In genomic region chr4:112119358-112119783, GRCh38 we compare ENCODE assay signal across 10 cellular contexts. TPM values are rescaled to one million over a fixed set of nuclear protein-coding genes. Genes with fewer than 3 reads are reported as not detected.
DNase-seq lines count a peak whose midpoint lies in the region; ATAC-seq and TF ChIP-seq lines count a peak whose summit lies in the region.
"Had no signal": no experiment of that assay in that cellular context is flagged by ENCODE, and none has a peak within 500 bp of the region (broad histone marks: within the 10 kb centered on the region; RNA-seq: fewer than 3 reads in every experiment).

No MANE protein-coding gene starts in this region.

- H4K20me1 ChIP-seq in OCI-LY3 (ENCODE audit: insufficient read depth, low read length) (no peaks in the 10 kb centered on the region), neural progenitor cell (ENCODE audit: low read depth) (no peaks in the 10 kb centered on the region)

- H3K79me2 ChIP-seq in OCI-LY3 (ENCODE audit: low read length) (no peaks in the 10 kb centered on the region), trophoblast cell (ENCODE audit: control insufficient read depth, insufficient read depth, low read length, poor library complexity) (no peaks in the 10 kb centered on the region), neural progenitor cell (ENCODE audit: low read depth) (no peaks in the 10 kb centered on the region)

- H3K4ac ChIP-seq in trophoblast cell (ENCODE audit: low read depth, low read length), result no peak overlapping the region

- H3K27me3 Mint-ChIP-seq in activated T-cell treated with anti-CD3 and anti-CD28 coated beads, Interleukin-2, amount 50 U/mL, for 24 hours, result peaks cover 5% of the 10 kb centered on the region
- peaks cover 0 to 6% of the 10 kb centered on the region in 2 donors for H3K27me3 Mint-ChIP-seq in stimulated activated naive B cell treated with anti-CD40 and anti-IgM and Interleukin-4, amounts not matched to agents 10 μg/mL and 1 μg/mL and 100 μg/mL, for 72 hours
- H3K27me3 Mint-ChIP-seq in neural progenitor cell (ENCODE audit: insufficient read depth, low read depth), result peaks cover 2% of the 10 kb centered on the region

- no peaks in the 10 kb centered on the region for H3K79me1 ChIP-seq in trophoblast cell (ENCODE audit: low read length)

- H3K36me3 ChIP-seq in OCI-LY3 (replicated peaks; ENCODE audit: low read depth, low read length) (no peaks in the 10 kb centered on the region), trophoblast cell (ENCODE audit: control insufficient read depth in 1 of 2, insufficient read depth in 2 of 2, low read length in 2 of 2) (no peaks in the 10 kb centered on the region), neural progenitor cell (no peaks in the 10 kb centered on the region)
- H3K36me3 ChIP-seq: brain microvascular endothelial cell had no signal

- no peak overlapping the region for H3K4me3 Mint-ChIP-seq in activated T-cell treated with anti-CD3 and anti-CD28 coated beads, Interleukin-2, amount 50 U/mL, for 24 hours
- H3K4me3 Mint-ChIP-seq in stimulated activated naive B cell treated with anti-CD40 and anti-IgM and Interleukin-4, amounts not matched to agents 10 μg/mL and 1 μg/mL and 100 μg/mL, for 72 hours, result no peak overlapping the region
- H3K4me3 Mint-ChIP-seq in neural progenitor cell, result no peak overlapping the region

- peaks cover 2% of the 10 kb centered on the region for H3K36me3 Mint-ChIP-seq in activated T-cell treated with anti-CD3 and anti-CD28 coated beads, Interleukin-2, amount 50 U/mL, for 24 hours (ENCODE audit: low read depth)
- H3K36me3 Mint-ChIP-seq in stimulated activated naive B cell treated with anti-CD40 and anti-IgM and Interleukin-4, amounts not matched to agents 10 μg/mL and 1 μg/mL and 100 μg/mL, for 72 hours, result peaks cover 0 to 3% of the 10 kb centered on the region in 2 donors
- H3K36me3 Mint-ChIP-seq in neural progenitor cell, result no peaks in the 10 kb centered on the region

- H3K27me3 ChIP-seq in OCI-LY3 (ENCODE audit: low read depth, low read length), result no peaks in the 10 kb centered on the region
- no peaks in the 10 kb centered on the region for H3K27me3 ChIP-seq in trophoblast cell (ENCODE audit: insufficient read depth, low read length)
- H3K27me3 ChIP-seq in neural progenitor cell, result no peaks in the 10 kb centered on the region
- H3K27me3 ChIP-seq: brain microvascular endothelial cell had no signal

- no peak overlapping the region for H3K4me3 ChIP-seq in OCI-LY3 (ENCODE audit: low read length)
- no peak overlapping the region for H3K4me3 ChIP-seq in trophoblast cell (ENCODE audit: low read depth, low read length)
- H3K4me3 ChIP-seq in neural progenitor cell, result no peak overlapping the region

- no peak overlapping the region for H3K14ac ChIP-seq in trophoblast cell (ENCODE audit: low read length)

- H3K9ac ChIP-seq in OCI-LY3 (ENCODE audit: low read length) (no peak overlapping the region), trophoblast cell (ENCODE audit: low read length) (no peak overlapping the region), neural progenitor cell (no peak overlapping the region)

- H3K23ac ChIP-seq in trophoblast cell (ENCODE audit: low read length), result no peak overlapping the region

- H3F3A ChIP-seq in neural progenitor cell (ENCODE audit: low read depth), result no peaks in the 10 kb centered on the region

- peaks cover 6% of the 10 kb centered on the region for H3K4me1 ChIP-seq in OCI-LY3 (ENCODE audit: low read length)
- H3K4me1 ChIP-seq in trophoblast cell (ENCODE audit: control insufficient read depth in 1 of 2, insufficient read depth in 2 of 2, low read length in 2 of 2), result no peaks in the 10 kb centered on the region
- no peaks in the 10 kb centered on the region for H3K4me1 ChIP-seq in neural progenitor cell

- no peak overlapping the region for H4K12ac ChIP-seq in trophoblast cell (ENCODE audit: low read depth, low read length)

- H2AK5ac ChIP-seq in trophoblast cell (ENCODE audit: low read length), result no peak overlapping the region

- ATAC-seq in HG02678 (IDR thresholded peaks at IDR 0.05; ENCODE audit: unreplicated experiment), result peak; percentile 78
- ATAC-seq in stimulated activated naive B cell treated with anti-CD40 and anti-IgM and Interleukin-4, amounts not matched to agents 10 μg/mL and 1 μg/mL and 100 μg/mL, for 72 hours (replicated peaks), result peak; percentile 68 to 78

- H3K9me3 Mint-ChIP-seq in activated T-cell treated with anti-CD3 and anti-CD28 coated beads, Interleukin-2, amount 50 U/mL, for 24 hours, result peaks cover 8% of the 10 kb centered on the region
- peaks cover 0 to 4% of the 10 kb centered on the region in 2 donors for H3K9me3 Mint-ChIP-seq in stimulated activated naive B cell treated with anti-CD40 and anti-IgM and Interleukin-4, amounts not matched to agents 10 μg/mL and 1 μg/mL and 100 μg/mL, for 72 hours
- no peaks in the 10 kb centered on the region for H3K9me3 Mint-ChIP-seq in neural progenitor cell

- no peak overlapping the region for H2BK5ac ChIP-seq in trophoblast cell (ENCODE audit: low read depth, low read length, poor library complexity)

- no peak overlapping the region for H2BK120ac ChIP-seq in trophoblast cell (ENCODE audit: insufficient read depth, low read length, poor library complexity)

- H3K9me3 ChIP-seq in OCI-LY3 (ENCODE audit: insufficient read depth, low read length) (no peaks in the 10 kb centered on the region), trophoblast cell (ENCODE audit: insufficient read depth, low read depth, low read length) (no peaks in the 10 kb centered on the region), neural progenitor cell (ENCODE audit: low read depth) (no peaks in the 10 kb centered on the region)

- peaks cover 20% of the 10 kb centered on the region for H3K4me1 Mint-ChIP-seq in activated T-cell treated with anti-CD3 and anti-CD28 coated beads, Interleukin-2, amount 50 U/mL, for 24 hours (ENCODE audit: low read depth)
- H3K4me1 Mint-ChIP-seq in stimulated activated naive B cell treated with anti-CD40 and anti-IgM and Interleukin-4, amounts not matched to agents 10 μg/mL and 1 μg/mL and 100 μg/mL, for 72 hours, result peaks cover 6 to 8% of the 10 kb centered on the region in 2 donors
- no peaks in the 10 kb centered on the region for H3K4me1 Mint-ChIP-seq in neural progenitor cell

- peak; percentile 59 for DNase-seq in activated T-cell treated with anti-CD3 and anti-CD28 coated beads, Interleukin-2, amount 50 U/mL, for 24 hours
- no peak for DNase-seq in activated T-cell treated with anti-CD3 and anti-CD28 coated beads, Interleukin-2, amount 50 U/mL, for 1 hour
- DNase-seq in stimulated activated naive B cell treated with anti-CD40 and anti-IgM and Interleukin-4, amounts not matched to agents 10 μg/mL and 1 μg/mL and 100 μg/mL, for 72 hours, result no peak
- DNase-seq in hippocampal formation (lab: John Stamatoyannopoulos, UW) (no peak), trophoblast cell (no peak), neural progenitor cell (ENCODE audit: low spot score) (no peak)
- DNase-seq: brain microvascular endothelial cell, hypothalamus had no signal

- H3K27ac Mint-ChIP-seq in activated T-cell treated with anti-CD3 and anti-CD28 coated beads, Interleukin-2, amount 50 U/mL, for 24 hours, result peak overlapping the region; percentile 97
- peak overlapping the region; percentile 62 for H3K27ac Mint-ChIP-seq in stimulated activated naive B cell treated with anti-CD40 and anti-IgM and Interleukin-4, amounts not matched to agents 10 μg/mL and 1 μg/mL and 100 μg/mL, for 72 hours
- no peak overlapping the region for H3K27ac Mint-ChIP-seq in neural progenitor cell

- H2AFZ ChIP-seq in OCI-LY3 (ENCODE audit: low read depth, low read length) (peak overlapping the region; percentile 67), trophoblast cell (ENCODE audit: insufficient read depth, low read length, poor library complexity) (no peak overlapping the region), neural progenitor cell (replicated peaks) (no peak overlapping the region)

- H3K4me2 ChIP-seq in OCI-LY3 (ENCODE audit: low read length) (peak overlapping the region; percentile 14; the same call in 1 of the 2 replicates), trophoblast cell (ENCODE audit: low read length) (no peak overlapping the region), neural progenitor cell (no peak overlapping the region)

- H3K27ac ChIP-seq in OCI-LY3 (ENCODE audit: low read length) (no peak overlapping the region), trophoblast cell (ENCODE audit: low read depth, low read length) (no peak overlapping the region), neural progenitor cell (no peak overlapping the region)
- H3K27ac ChIP-seq: brain microvascular endothelial cell had no signal

- TF ChIP-seq CTCF in OCI-LY3 (IDR thresholded peaks at IDR 0.05; ENCODE audit: low read depth, low read length) (no peak), neural progenitor cell (IDR thresholded peaks at IDR 0.05) (no peak)

- no CpG with 5 or more reads among the region's 3 CpGs for WGBS in trophoblast cell (ENCODE audit: extremely low coverage, insufficient coverage, insufficient read length)

- no peak overlapping the region for H2BK12ac ChIP-seq in trophoblast cell (ENCODE audit: low read length)

- H3K18ac ChIP-seq in trophoblast cell (ENCODE audit: low read length), result no peak overlapping the region

- no peak overlapping the region for H4K8ac ChIP-seq in trophoblast cell (ENCODE audit: low read depth, low read length)

- H4K91ac ChIP-seq in trophoblast cell (ENCODE audit: low read depth, low read length), result no peak overlapping the region

RNA-seq across cellular contexts. Expression of gene FAM241A, which starts 25.9 kb away (rescaled TPM):
- 0.79 and 0.90 TPM in 2 replicates for polyA plus RNA-seq in trophoblast cell (2013)
- total RNA-seq in neural progenitor cell (ENCODE audit: low replicate concordance), result 0.03 TPM in 1 of 2 replicates, not detected in the other
